8 cellular contexts compared by ENCODE assay signal in genomic region chr20:21808863-21809664, GRCh38.
DNase-seq lines count a peak whose midpoint lies in the region; ATAC-seq and TF ChIP-seq lines count a peak whose summit lies in the region.

No MANE protein-coding gene starts in this region.

- H3K9me3 Mint-ChIP-seq in activated CD4-positive, alpha-beta T cell treated with anti-CD3 and anti-CD28 coated beads, Interleukin-2, amount 10 ng/mL, durations not matched to agents 24 days and 14 days, result peaks cover 5% of the 10 kb centered on the region

- ATAC-seq in GM18511 (IDR thresholded peaks at IDR 0.05; ENCODE audit: unreplicated experiment), result no peak

- no peaks in the 10 kb centered on the region for H3K27me3 Mint-ChIP-seq in activated CD4-positive, alpha-beta T cell treated with anti-CD3 and anti-CD28 coated beads, Interleukin-2, amount 10 ng/mL, durations not matched to agents 24 days and 14 days

- no peak overlapping the region for H3K27ac Mint-ChIP-seq in activated CD4-positive, alpha-beta T cell treated with anti-CD3 and anti-CD28 coated beads, Interleukin-2, amount 10 ng/mL, durations not matched to agents 24 days and 14 days

- TF ChIP-seq CTCF in GM12864 (IDR thresholded peaks at IDR 0.05; ENCODE audit: low read depth, low read length, missing control alignments) (peak; percentile 85), cardiac muscle cell (IDR thresholded peaks at IDR 0.05; ENCODE audit: low read depth, low read length) (peak; percentile 6)

- no peaks in the 10 kb centered on the region for H3K36me3 Mint-ChIP-seq in activated CD4-positive, alpha-beta T cell treated with anti-CD3 and anti-CD28 coated beads, Interleukin-2, amount 10 ng/mL, durations not matched to agents 24 days and 14 days (ENCODE audit: low read depth)

- no peaks in the 10 kb centered on the region for H3K4me1 Mint-ChIP-seq in activated CD4-positive, alpha-beta T cell treated with anti-CD3 and anti-CD28 coated beads, Interleukin-2, amount 10 ng/mL, durations not matched to agents 24 days and 14 days

- no peaks in the 10 kb centered on the region for H3K36me3 ChIP-seq in cardiac muscle cell

- H3K27me3 ChIP-seq in cardiac muscle cell, result peaks cover 15% of the 10 kb centered on the region

- H3K27ac ChIP-seq in cardiac muscle cell, result no peak overlapping the region

- no peak for DNase-seq in GM12864 (ENCODE audit: low read depth)
- DNase-seq in HPDE6-E6E7 (ENCODE audit: extremely low spot score), result peak; percentile 13
- peak; percentile 77 for DNase-seq in activated CD4-positive, alpha-beta T cell treated with anti-CD3 and anti-CD28 coated beads, Interleukin-2, amount 10 ng/mL, durations not matched to agents 24 days and 14 days
- DNase-seq in cardiac muscle cell (ENCODE audit: low read depth in 1 of 2, low spot score in 1 of 2), result peak in 1 of 2 donors; percentile 82
- DNase-seq in stimulated activated CD4-positive, alpha-beta T cell treated with anti-CD3 and anti-CD28 coated beads, Interleukin-12 subunit alpha, Interleukin-12 subunit beta, amount 100 ng/mL, for 4 hours, result peak; percentile 32
- no peak for DNase-seq in NCI-H2029 treated with DMSO at 0.1 percent for 48 hours (lab: John Stamatoyannopoulos, UW)
- no peak for DNase-seq in NCI-H2029 (lab: John Stamatoyannopoulos, UW)

- no peak overlapping the region for H3K4me3 ChIP-seq in GM12864 (ENCODE audit: low read depth, low read length)
- H3K4me3 ChIP-seq in cardiac muscle cell, result no peak overlapping the region

- H3K4me3 Mint-ChIP-seq in activated CD4-positive, alpha-beta T cell treated with anti-CD3 and anti-CD28 coated beads, Interleukin-2, amount 10 ng/mL, durations not matched to agents 24 days and 14 days, result no peak overlapping the region

- H3K9me3 ChIP-seq in cardiac muscle cell (ENCODE audit: low read depth), result no peaks in the 10 kb centered on the region

- no peaks in the 10 kb centered on the region for H3K4me1 ChIP-seq in cardiac muscle cell (ENCODE audit: low read depth)

- intact Hi-C loops in activated CD4-positive, alpha-beta T cell treated with anti-CD3 and anti-CD28 coated beads, Interleukin-2, amount 10 ng/mL, durations not matched to agents 24 days and 14 days (cut with micrococcal nuclease), result no loop called here

Comparison
In these comparisons a context has a peak if more than half of its experiments do, and no peak if none do; other contexts are left out.
1. DNase-seq: peak in HPDE6-E6E7 (single experiment), activated CD4-positive, alpha-beta T cell treated with anti-CD3 and anti-CD28 coated beads, Interleukin-2, amount 10 ng/mL, durations not matched to agents 24 days and 14 days (single experiment) and stimulated activated CD4-positive, alpha-beta T cell treated with anti-CD3 and anti-CD28 coated beads, Interleukin-12 subunit alpha, Interleukin-12 subunit beta, amount 100 ng/mL, for 4 hours (single experiment); none in GM12864 (single experiment), NCI-H2029 treated with DMSO at 0.1 percent for 48 hours (single experiment) and NCI-H2029 (single experiment).